Comparison of ENCODE assay signal across 8 cellular contexts in genomic region chr18:9474103-9474982, GRCh38. TPM values are rescaled to one million over a fixed set of nuclear protein-coding genes. Genes with fewer than 3 reads are reported as not detected.
DNase-seq lines count a peak whose midpoint lies in the region; ATAC-seq and TF ChIP-seq lines count a peak whose summit lies in the region.

No MANE protein-coding gene starts in this region.

- no peak overlapping the region for H2AK5ac ChIP-seq in neuronal stem cell (ENCODE audit: low read depth, low read length)

- no peak overlapping the region for H3K4ac ChIP-seq in neuronal stem cell (ENCODE audit: low read length)

- peak; percentile 90 for DNase-seq in GM03348 (ENCODE audit: low spot score)
- DNase-seq in Jurkat, Clone E6-1 (ENCODE audit: low read depth, low spot score): no peak
- no peak for DNase-seq in activated B cell treated with CpG ODN at 0.5 μM for 24 hours
- no peak for DNase-seq in fibroblast of the aortic adventitia (ENCODE audit: low read depth)
- DNase-seq in neuronal stem cell (ENCODE audit: low spot score): no peak
- DNase-seq in NK-92 treated with Interleukin-12 subunit alpha and Interleukin-12 subunit beta, amount 100 ng/mL, for 24 hours (lab: John Stamatoyannopoulos, UW): no peak
- no peak for DNase-seq in T-helper 9 cell

- H3K9ac ChIP-seq in neuronal stem cell (ENCODE audit: low read depth, low read length, poor library complexity): peak overlapping the region; percentile 94

- H3K4me1 Mint-ChIP-seq in activated B cell treated with CpG ODN at 0.5 μM for 24 hours: peaks cover 20% of the 10 kb centered on the region

- no peak overlapping the region for H4K8ac ChIP-seq in neuronal stem cell (ENCODE audit: low read depth, low read length)

- H3K27ac ChIP-seq in neuronal stem cell (replicated peaks; ENCODE audit: low read length): peak overlapping the region; percentile 91

- H2BK5ac ChIP-seq in neuronal stem cell (ENCODE audit: low read length): peak overlapping the region; percentile 91

- no peak overlapping the region for H4K91ac ChIP-seq in neuronal stem cell (ENCODE audit: low read depth, low read length, poor library complexity)

- intact Hi-C loops in activated B cell treated with CpG ODN at 0.5 μM for 24 hours (cut with micrococcal nuclease): loop anchor here (2.0 kb wide), 4 partner anchors 70 to 872 kb away; no protein-coding TSS in a partner anchor

- H3K23ac ChIP-seq in neuronal stem cell (ENCODE audit: low read depth, low read length, poor library complexity): peak overlapping the region; percentile 99

- peak overlapping the region; percentile 72 for H3K4me2 ChIP-seq in neuronal stem cell (ENCODE audit: insufficient read depth, low read length, poor library complexity, severe bottlenecking)

- H3K27ac Mint-ChIP-seq in activated B cell treated with CpG ODN at 0.5 μM for 24 hours: peak overlapping the region; percentile 91

- H2BK12ac ChIP-seq in neuronal stem cell (ENCODE audit: low read length): no peak overlapping the region

- H3K9me3 ChIP-seq in neuronal stem cell (replicated peaks in 1 of 2; ENCODE audit: control insufficient read depth in 2 of 2, insufficient read depth in 1 of 2, low read depth in 1 of 2, low read length in 2 of 2): no peaks in the 10 kb centered on the region

- H3K4me3 Mint-ChIP-seq in activated B cell treated with CpG ODN at 0.5 μM for 24 hours: peak overlapping the region; percentile 97

- H3K9me3 Mint-ChIP-seq in activated B cell treated with CpG ODN at 0.5 μM for 24 hours: peaks cover 6% of the 10 kb centered on the region

- H3K4me1 ChIP-seq in neuronal stem cell (ENCODE audit: control insufficient read depth in 2 of 2, insufficient read depth in 1 of 2, low read depth in 1 of 2, low read length in 2 of 2): peaks cover 0 to 2% of the 10 kb centered on the region in 2 donors

- TF ChIP-seq CTCF in activated B cell treated with CpG ODN at 0.5 μM for 24 hours (IDR thresholded peaks at IDR 0.05): no peak
- TF ChIP-seq CTCF in fibroblast of the aortic adventitia (IDR thresholded peaks at IDR 0.05; ENCODE audit: insufficient read depth, low read length): no peak

- H2BK120ac ChIP-seq in neuronal stem cell (ENCODE audit: low read depth, low read length): peak overlapping the region; percentile 89

- H2AFZ ChIP-seq in neuronal stem cell (ENCODE audit: low read length): peak overlapping the region; percentile 92

- H3K27me3 Mint-ChIP-seq in activated B cell treated with CpG ODN at 0.5 μM for 24 hours: peaks cover 8% of the 10 kb centered on the region

- H3K79me1 ChIP-seq in neuronal stem cell (ENCODE audit: low read depth, low read length): peaks cover 13% of the 10 kb centered on the region

- ATAC-seq in activated B cell treated with CpG ODN at 0.5 μM for 24 hours (ENCODE audit: low read depth) (no peak), HG03280 (IDR thresholded peaks at IDR 0.05; ENCODE audit: unreplicated experiment) (no peak)

- H3K14ac ChIP-seq in neuronal stem cell (ENCODE audit: low read length): no peak overlapping the region

- H2BK15ac ChIP-seq in neuronal stem cell (ENCODE audit: low read length): peak overlapping the region; percentile 54

- CTCF ChIA-PET in activated B cell treated with CpG ODN at 0.5 μM for 24 hours (lab: Charles Lee): no interaction called here

- WGBS in neuronal stem cell (ENCODE audit: extremely low coverage in 2 of 2, insufficient read length in 2 of 2, insufficient replicate concordance in 1 of 2), 2 donors: no CpG with 5 or more reads among the region's 37 CpGs

- H3K36me3 ChIP-seq in neuronal stem cell (replicated peaks in 1 of 2; ENCODE audit: control insufficient read depth in 2 of 2, insufficient read depth in 2 of 2, low read length in 2 of 2): peaks cover 2 to 14% of the 10 kb centered on the region in 2 donors

- H3K36me3 Mint-ChIP-seq in activated B cell treated with CpG ODN at 0.5 μM for 24 hours (ENCODE audit: low read depth): peaks cover 15% of the 10 kb centered on the region

- H3K18ac ChIP-seq in neuronal stem cell (ENCODE audit: low read length): peak overlapping the region; percentile 94

- POLR2A ChIA-PET in activated B cell treated with CpG ODN at 0.5 μM for 24 hours (lab: Charles Lee): interaction anchor here (0.5 to 1.4 kb wide), 2 partner anchors 35 to 140 kb away, joined by 4 to 6 read pairs; partner anchors contain the start of gene TWSG1

- peaks cover 0 to 4% (median 0%) of the 10 kb centered on the region in 3 experiments for H3K27me3 ChIP-seq in neuronal stem cell (ENCODE audit: control insufficient read depth in 3 of 3, insufficient read depth in 3 of 3, low read depth in 1 of 3, low read length in 3 of 3)

- H3K4me3 ChIP-seq in Jurkat, Clone E6-1 (ENCODE audit: low read length): peak overlapping the region; percentile 91
- peak overlapping the region; percentile 99 for H3K4me3 ChIP-seq in fibroblast of the aortic adventitia (ENCODE audit: low read depth, low read length)
- H3K4me3 ChIP-seq in neuronal stem cell (ENCODE audit: low read length in 2 of 2): peak overlapping the region; percentile 66 to 97

RNA-seq across cellular contexts. Expression of gene RALBP1, which starts 1.0 kb away (rescaled TPM):
- polyA plus RNA-seq in Jurkat, Clone E6-1 (2012; ENCODE audit: insufficient read depth, insufficient read length): 66.6 TPM
- 31.9 and 32.7 TPM in 2 replicates for total RNA-seq in activated B cell treated with CpG ODN at 0.5 μM for 24 hours
- 77.2 and 100 TPM in 2 replicates for total RNA-seq in fibroblast of the aortic adventitia (ENCODE audit: low replicate concordance)
- polyA plus RNA-seq in neuronal stem cell (2013, experiment 1 of 2): 97.0 TPM
- polyA plus RNA-seq in neuronal stem cell (2013, experiment 2 of 2): 108 TPM
